Comparison of ENCODE assay signal across 8 cellular contexts in the genomic region with DNA sequence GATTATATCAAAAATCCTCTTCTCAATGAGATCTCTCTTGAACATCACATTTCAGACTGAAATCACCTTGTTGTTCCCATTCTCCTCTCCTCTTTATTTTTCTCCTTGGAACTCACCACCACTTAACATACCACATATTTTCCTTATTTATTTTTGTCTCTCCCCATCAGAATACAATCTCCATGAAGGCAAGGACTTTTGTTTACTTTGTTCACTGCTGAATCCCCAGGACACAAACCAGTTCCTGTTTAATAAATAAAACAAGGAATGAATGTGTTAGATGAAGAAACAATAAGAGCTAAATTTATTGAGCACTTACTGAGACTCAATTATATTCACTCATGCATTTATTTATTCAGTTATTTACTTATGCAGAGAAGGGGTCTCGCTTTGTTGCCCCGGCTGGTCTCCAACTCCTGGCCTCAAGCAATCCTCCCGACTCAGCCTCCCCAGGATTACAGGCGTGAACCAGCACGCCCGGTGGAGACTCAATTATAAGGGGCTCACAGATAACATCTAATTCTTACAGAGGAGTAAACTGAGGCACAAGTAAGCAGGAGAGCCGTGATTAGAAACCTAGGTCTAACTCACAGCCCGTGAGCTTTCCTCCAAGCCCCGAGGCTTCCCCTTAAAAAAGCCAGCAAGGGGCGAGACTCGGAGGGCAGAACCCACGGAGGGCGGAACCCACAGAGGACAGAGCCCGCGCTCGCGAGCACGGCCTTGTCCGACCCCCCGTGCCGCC. TPM values are rescaled to one million over a fixed set of nuclear protein-coding genes. Genes with fewer than 3 reads are reported as not detected.
A peak's percentile ranks its signal among the peaks of the same experiment; 100 is the strongest.
DNase-seq lines count a peak whose midpoint lies in the region; ATAC-seq and TF ChIP-seq lines count a peak whose summit lies in the region.

No MANE protein-coding gene starts in this region.

- H3K4me3 ChIP-seq in iPS DF 6.9 (ENCODE audit: low read length), result peak overlapping the region; percentile 86; the same call in 1 of the 2 replicates
- H3K4me3 ChIP-seq in spleen, result peak overlapping the region; percentile 58 to 93 (median 85)

- peaks cover 46% of the 10 kb centered on the region for H3K4me1 Mint-ChIP-seq in activated T-helper 1 cell treated with anti-CD3 and anti-CD28 coated beads, Interleukin-12 subunit alpha, Interleukin-12 subunit beta, Interleukin-2, Interleukin-4 antibody, amounts not matched to agents 30 ng/mL and 10 ng/mL and 1 ng/mL, durations not matched to agents 14 hours and 24 hours and 36 hours (ENCODE audit: low read depth)

- no CpG with 5 or more reads among the region's 21 CpGs for WGBS in iPS DF 6.9 (ENCODE audit: insufficient coverage, insufficient read length)
- WGBS in spleen, 5 donors, result 23 to 25% (median 23%) methylated on average over 21 of the region's 21 CpGs

- no peak for TF ChIP-seq POLR2A in spleen (IDR thresholded peaks at IDR 0.05)

- intact Hi-C loops in activated T-helper 1 cell treated with anti-CD3 and anti-CD28 coated beads, Interleukin-12 subunit alpha, Interleukin-12 subunit beta, Interleukin-2, Interleukin-4 antibody, amounts not matched to agents 30 ng/mL and 10 ng/mL and 1 ng/mL, durations not matched to agents 14 hours and 24 hours and 36 hours (cut with micrococcal nuclease), result loop anchor here (1.0 to 5.0 kb wide), 13 partner anchors 44 to 605 kb away; a partner anchor contains a TSS
- intact Hi-C loops in spleen (cut with DNase I; ENCODE audit: low total_unique reads), result loop anchor here (10.0 kb wide), 1 partner anchor 102 kb away; no protein-coding TSS in a partner anchor

- peaks cover 21% of the 10 kb centered on the region for H3K36me3 Mint-ChIP-seq in activated T-helper 1 cell treated with anti-CD3 and anti-CD28 coated beads, Interleukin-12 subunit alpha, Interleukin-12 subunit beta, Interleukin-2, Interleukin-4 antibody, amounts not matched to agents 30 ng/mL and 10 ng/mL and 1 ng/mL, durations not matched to agents 14 hours and 24 hours and 36 hours (ENCODE audit: low read depth)

- DNase-seq in activated T-helper 1 cell treated with anti-CD3 and anti-CD28 coated beads, Interleukin-12 subunit alpha, Interleukin-12 subunit beta, Interleukin-2, Interleukin-4 antibody, amounts not matched to agents 30 ng/mL and 10 ng/mL and 1 ng/mL, durations not matched to agents 14 hours and 24 hours and 36 hours (ENCODE audit: low spot score), result no peak
- DNase-seq in iPS DF 6.9 (ENCODE audit: low read depth, low spot score), result no peak
- DNase-seq in spleen, result no peak
- no peak for DNase-seq in HuH-7.5 (ENCODE audit: low spot score)
- no peak for DNase-seq in GM03348 (ENCODE audit: low spot score)
- no peak for DNase-seq in amniotic stem cell (lab: John Stamatoyannopoulos, UW)

- no peaks in the 10 kb centered on the region for H3K9me3 Mint-ChIP-seq in activated T-helper 1 cell treated with anti-CD3 and anti-CD28 coated beads, Interleukin-12 subunit alpha, Interleukin-12 subunit beta, Interleukin-2, Interleukin-4 antibody, amounts not matched to agents 30 ng/mL and 10 ng/mL and 1 ng/mL, durations not matched to agents 14 hours and 24 hours and 36 hours

- H3K9me3 ChIP-seq in iPS DF 6.9 (ENCODE audit: control insufficient read depth, insufficient read depth, low read length) (no peaks in the 10 kb centered on the region), spleen (no peaks in the 10 kb centered on the region)

- H3K27me3 Mint-ChIP-seq in activated T-helper 1 cell treated with anti-CD3 and anti-CD28 coated beads, Interleukin-12 subunit alpha, Interleukin-12 subunit beta, Interleukin-2, Interleukin-4 antibody, amounts not matched to agents 30 ng/mL and 10 ng/mL and 1 ng/mL, durations not matched to agents 14 hours and 24 hours and 36 hours (ENCODE audit: insufficient read depth), result no peaks in the 10 kb centered on the region

- peak overlapping the region; percentile 91 for H3K4me3 Mint-ChIP-seq in activated T-helper 1 cell treated with anti-CD3 and anti-CD28 coated beads, Interleukin-12 subunit alpha, Interleukin-12 subunit beta, Interleukin-2, Interleukin-4 antibody, amounts not matched to agents 30 ng/mL and 10 ng/mL and 1 ng/mL, durations not matched to agents 14 hours and 24 hours and 36 hours

- H3K27me3 ChIP-seq in iPS DF 6.9 (ENCODE audit: control insufficient read depth, insufficient read depth, low read length) (no peaks in the 10 kb centered on the region), spleen (replicated peaks in 1 of 7) (no peaks in the 10 kb centered on the region)

- H3K4me1 ChIP-seq in iPS DF 6.9 (ENCODE audit: control insufficient read depth, insufficient read depth, low read length) (no peaks in the 10 kb centered on the region), spleen (peaks cover 12 to 45% (median 28%) of the 10 kb centered on the region in 6 donors)

- H3K27ac Mint-ChIP-seq in activated T-helper 1 cell treated with anti-CD3 and anti-CD28 coated beads, Interleukin-12 subunit alpha, Interleukin-12 subunit beta, Interleukin-2, Interleukin-4 antibody, amounts not matched to agents 30 ng/mL and 10 ng/mL and 1 ng/mL, durations not matched to agents 14 hours and 24 hours and 36 hours, result peak overlapping the region; percentile 93

- no peak overlapping the region for H3K27ac ChIP-seq in iPS DF 6.9 (ENCODE audit: low read length)
- peak overlapping the region; percentile 79 to 90 (median 86) for H3K27ac ChIP-seq in spleen

- no peak for TF ChIP-seq CTCF in spleen (IDR thresholded peaks at IDR 0.05 in 8 of 11, conservative IDR thresholded peaks at IDR 0.05 in 3 of 11)

- H3K36me3 ChIP-seq in iPS DF 6.9 (ENCODE audit: control insufficient read depth, insufficient read depth, low read length), result peaks cover 10% of the 10 kb centered on the region; the same call in 1 of the 2 replicates
- peaks cover 0 to 25% (median 9%) of the 10 kb centered on the region in 6 donors for H3K36me3 ChIP-seq in spleen

- ATAC-seq in HG02571 (IDR thresholded peaks at IDR 0.05; ENCODE audit: unreplicated experiment), result peak; percentile 25
- no peak for ATAC-seq in HG03460 (IDR thresholded peaks at IDR 0.05; ENCODE audit: unreplicated experiment)

RNA-seq across cellular contexts. Expression of a gene that starts 0.6 kb away (rescaled TPM):
- total RNA-seq in activated T-helper 1 cell treated with anti-CD3 and anti-CD28 coated beads, Interleukin-12 subunit alpha, Interleukin-12 subunit beta, Interleukin-2, Interleukin-4 antibody, amounts not matched to agents 30 ng/mL and 10 ng/mL and 1 ng/mL, durations not matched to agents 14 hours and 24 hours and 36 hours, result 23.3 and 25.1 TPM in 2 replicates
- total RNA-seq in spleen, result 10 to 100 TPM; 11.5 to 26.5 (median 19.1) TPM
- 1 to 10 TPM; 3.8 to 5.3 (median 4.2) TPM for polyA plus RNA-seq in spleen
